ENCODE assay signal across 2 cellular contexts in the genomic region with DNA sequence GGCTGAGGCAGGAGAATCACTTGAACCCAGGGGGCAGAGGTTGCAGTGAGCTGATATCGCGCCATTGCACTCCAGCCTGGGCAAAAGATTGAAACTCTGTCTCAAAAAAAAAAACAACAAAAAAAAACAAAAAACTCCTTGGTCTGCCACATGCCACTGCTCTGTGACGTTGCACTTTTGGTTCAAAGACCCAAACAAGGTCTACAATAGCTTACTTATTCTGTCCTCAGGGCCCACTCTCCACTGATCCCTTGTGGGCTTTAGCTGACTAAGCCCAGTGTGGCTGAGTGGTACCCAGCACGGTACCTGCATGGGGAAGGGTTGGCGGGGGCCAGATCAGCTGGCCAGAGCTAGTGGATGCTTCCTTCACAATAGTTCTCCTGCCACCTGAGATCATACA.
TF ChIP-seq lines count a peak whose summit lies in the region.

No MANE protein-coding gene starts in this region.

TF ChIP-seq in SK-N-SH, 30 proteins besides CTCF, POLR2A, EP300 and RAD21:
- TF ChIP-seq ELF1 (IDR thresholded peaks at IDR 0.05) (no peak), NFIC (IDR thresholded peaks at IDR 0.05; ENCODE audit: borderline replicate concordance) (no peak), TCF12 (IDR thresholded peaks at IDR 0.05) (no peak), GATA2 (CRISPR knock-in tag; IDR thresholded peaks at IDR 0.05) (no peak), SMC3 (IDR thresholded peaks at IDR 0.05; ENCODE audit: low read depth, low read length) (no peak), YY1 (IDR thresholded peaks at IDR 0.05; ENCODE audit: low read depth) (no peak), RXRA (IDR thresholded peaks at IDR 0.05; ENCODE audit: borderline replicate concordance, low read depth) (no peak), FOSL2 (IDR thresholded peaks at IDR 0.05; ENCODE audit: borderline replicate concordance, low read depth) (no peak), NRF1 (IDR thresholded peaks at IDR 0.05; ENCODE audit: low read depth, low read length) (no peak), SIN3A (IDR thresholded peaks at IDR 0.05; ENCODE audit: borderline replicate concordance, low read depth, low read length) (no peak), FOXJ3 (CRISPR knock-in tag; IDR thresholded peaks at IDR 0.05) (no peak), MEF2A (IDR thresholded peaks at IDR 0.05; ENCODE audit: borderline replicate concordance, low read depth) (no peak), TAF1 (IDR thresholded peaks at IDR 0.05; ENCODE audit: borderline replicate concordance, low read depth, low read length) (no peak), RCOR1 (IDR thresholded peaks at IDR 0.05; ENCODE audit: low read length) (no peak)
- TF ChIP-seq, protein P1, sequence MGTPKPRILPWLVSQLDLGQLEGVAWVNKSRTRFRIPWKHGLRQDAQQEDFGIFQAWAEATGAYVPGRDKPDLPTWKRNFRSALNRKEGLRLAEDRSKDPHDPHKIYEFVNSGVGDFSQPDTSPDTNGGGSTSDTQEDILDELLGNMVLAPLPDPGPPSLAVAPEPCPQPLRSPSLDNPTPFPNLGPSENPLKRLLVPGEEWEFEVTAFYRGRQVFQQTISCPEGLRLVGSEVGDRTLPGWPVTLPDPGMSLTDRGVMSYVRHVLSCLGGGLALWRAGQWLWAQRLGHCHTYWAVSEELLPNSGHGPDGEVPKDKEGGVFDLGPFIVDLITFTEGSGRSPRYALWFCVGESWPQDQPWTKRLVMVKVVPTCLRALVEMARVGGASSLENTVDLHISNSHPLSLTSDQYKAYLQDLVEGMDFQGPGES (IDR thresholded peaks at IDR 0.05; ENCODE audit: low read depth, low read length): no peak
- TF ChIP-seq, protein P2, sequence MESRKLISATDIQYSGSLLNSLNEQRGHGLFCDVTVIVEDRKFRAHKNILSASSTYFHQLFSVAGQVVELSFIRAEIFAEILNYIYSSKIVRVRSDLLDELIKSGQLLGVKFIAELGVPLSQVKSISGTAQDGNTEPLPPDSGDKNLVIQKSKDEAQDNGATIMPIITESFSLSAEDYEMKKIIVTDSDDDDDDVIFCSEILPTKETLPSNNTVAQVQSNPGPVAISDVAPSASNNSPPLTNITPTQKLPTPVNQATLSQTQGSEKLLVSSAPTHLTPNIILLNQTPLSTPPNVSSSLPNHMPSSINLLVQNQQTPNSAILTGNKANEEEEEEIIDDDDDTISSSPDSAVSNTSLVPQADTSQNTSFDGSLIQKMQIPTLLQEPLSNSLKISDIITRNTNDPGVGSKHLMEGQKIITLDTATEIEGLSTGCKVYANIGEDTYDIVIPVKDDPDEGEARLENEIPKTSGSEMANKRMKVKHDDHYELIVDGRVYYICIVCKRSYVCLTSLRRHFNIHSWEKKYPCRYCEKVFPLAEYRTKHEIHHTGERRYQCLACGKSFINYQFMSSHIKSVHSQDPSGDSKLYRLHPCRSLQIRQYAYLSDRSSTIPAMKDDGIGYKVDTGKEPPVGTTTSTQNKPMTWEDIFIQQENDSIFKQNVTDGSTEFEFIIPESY (IDR thresholded peaks at IDR 0.05; ENCODE audit: borderline replicate concordance, low read depth): no peak
- TF ChIP-seq, protein P3, sequence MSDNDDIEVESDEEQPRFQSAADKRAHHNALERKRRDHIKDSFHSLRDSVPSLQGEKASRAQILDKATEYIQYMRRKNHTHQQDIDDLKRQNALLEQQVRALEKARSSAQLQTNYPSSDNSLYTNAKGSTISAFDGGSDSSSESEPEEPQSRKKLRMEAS (IDR thresholded peaks at IDR 0.05; ENCODE audit: low read depth): no peak
- TF ChIP-seq, protein P4, sequence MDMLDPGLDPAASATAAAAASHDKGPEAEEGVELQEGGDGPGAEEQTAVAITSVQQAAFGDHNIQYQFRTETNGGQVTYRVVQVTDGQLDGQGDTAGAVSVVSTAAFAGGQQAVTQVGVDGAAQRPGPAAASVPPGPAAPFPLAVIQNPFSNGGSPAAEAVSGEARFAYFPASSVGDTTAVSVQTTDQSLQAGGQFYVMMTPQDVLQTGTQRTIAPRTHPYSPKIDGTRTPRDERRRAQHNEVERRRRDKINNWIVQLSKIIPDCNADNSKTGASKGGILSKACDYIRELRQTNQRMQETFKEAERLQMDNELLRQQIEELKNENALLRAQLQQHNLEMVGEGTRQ (IDR thresholded peaks at IDR 0.05; ENCODE audit: borderline replicate concordance, low read depth, low read length): no peak
- TF ChIP-seq, protein P5, sequence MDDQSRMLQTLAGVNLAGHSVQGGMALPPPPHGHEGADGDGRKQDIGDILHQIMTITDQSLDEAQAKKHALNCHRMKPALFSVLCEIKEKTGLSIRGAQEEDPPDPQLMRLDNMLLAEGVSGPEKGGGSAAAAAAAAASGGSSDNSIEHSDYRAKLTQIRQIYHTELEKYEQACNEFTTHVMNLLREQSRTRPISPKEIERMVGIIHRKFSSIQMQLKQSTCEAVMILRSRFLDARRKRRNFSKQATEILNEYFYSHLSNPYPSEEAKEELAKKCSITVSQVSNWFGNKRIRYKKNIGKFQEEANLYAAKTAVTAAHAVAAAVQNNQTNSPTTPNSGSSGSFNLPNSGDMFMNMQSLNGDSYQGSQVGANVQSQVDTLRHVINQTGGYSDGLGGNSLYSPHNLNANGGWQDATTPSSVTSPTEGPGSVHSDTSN (IDR thresholded peaks at IDR 0.05): no peak
- TF ChIP-seq, protein P6, sequence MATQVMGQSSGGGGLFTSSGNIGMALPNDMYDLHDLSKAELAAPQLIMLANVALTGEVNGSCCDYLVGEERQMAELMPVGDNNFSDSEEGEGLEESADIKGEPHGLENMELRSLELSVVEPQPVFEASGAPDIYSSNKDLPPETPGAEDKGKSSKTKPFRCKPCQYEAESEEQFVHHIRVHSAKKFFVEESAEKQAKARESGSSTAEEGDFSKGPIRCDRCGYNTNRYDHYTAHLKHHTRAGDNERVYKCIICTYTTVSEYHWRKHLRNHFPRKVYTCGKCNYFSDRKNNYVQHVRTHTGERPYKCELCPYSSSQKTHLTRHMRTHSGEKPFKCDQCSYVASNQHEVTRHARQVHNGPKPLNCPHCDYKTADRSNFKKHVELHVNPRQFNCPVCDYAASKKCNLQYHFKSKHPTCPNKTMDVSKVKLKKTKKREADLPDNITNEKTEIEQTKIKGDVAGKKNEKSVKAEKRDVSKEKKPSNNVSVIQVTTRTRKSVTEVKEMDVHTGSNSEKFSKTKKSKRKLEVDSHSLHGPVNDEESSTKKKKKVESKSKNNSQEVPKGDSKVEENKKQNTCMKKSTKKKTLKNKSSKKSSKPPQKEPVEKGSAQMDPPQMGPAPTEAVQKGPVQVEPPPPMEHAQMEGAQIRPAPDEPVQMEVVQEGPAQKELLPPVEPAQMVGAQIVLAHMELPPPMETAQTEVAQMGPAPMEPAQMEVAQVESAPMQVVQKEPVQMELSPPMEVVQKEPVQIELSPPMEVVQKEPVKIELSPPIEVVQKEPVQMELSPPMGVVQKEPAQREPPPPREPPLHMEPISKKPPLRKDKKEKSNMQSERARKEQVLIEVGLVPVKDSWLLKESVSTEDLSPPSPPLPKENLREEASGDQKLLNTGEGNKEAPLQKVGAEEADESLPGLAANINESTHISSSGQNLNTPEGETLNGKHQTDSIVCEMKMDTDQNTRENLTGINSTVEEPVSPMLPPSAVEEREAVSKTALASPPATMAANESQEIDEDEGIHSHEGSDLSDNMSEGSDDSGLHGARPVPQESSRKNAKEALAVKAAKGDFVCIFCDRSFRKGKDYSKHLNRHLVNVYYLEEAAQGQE (IDR thresholded peaks at IDR 0.05; ENCODE audit: low read depth, low read length): no peak

TF ChIP-seq in SK-N-SH treated with all-trans-retinoic acid at 6 μM for 48 hours, 23 proteins besides CTCF, POLR2A, EP300 and RAD21:
- TF ChIP-seq, protein P7, sequence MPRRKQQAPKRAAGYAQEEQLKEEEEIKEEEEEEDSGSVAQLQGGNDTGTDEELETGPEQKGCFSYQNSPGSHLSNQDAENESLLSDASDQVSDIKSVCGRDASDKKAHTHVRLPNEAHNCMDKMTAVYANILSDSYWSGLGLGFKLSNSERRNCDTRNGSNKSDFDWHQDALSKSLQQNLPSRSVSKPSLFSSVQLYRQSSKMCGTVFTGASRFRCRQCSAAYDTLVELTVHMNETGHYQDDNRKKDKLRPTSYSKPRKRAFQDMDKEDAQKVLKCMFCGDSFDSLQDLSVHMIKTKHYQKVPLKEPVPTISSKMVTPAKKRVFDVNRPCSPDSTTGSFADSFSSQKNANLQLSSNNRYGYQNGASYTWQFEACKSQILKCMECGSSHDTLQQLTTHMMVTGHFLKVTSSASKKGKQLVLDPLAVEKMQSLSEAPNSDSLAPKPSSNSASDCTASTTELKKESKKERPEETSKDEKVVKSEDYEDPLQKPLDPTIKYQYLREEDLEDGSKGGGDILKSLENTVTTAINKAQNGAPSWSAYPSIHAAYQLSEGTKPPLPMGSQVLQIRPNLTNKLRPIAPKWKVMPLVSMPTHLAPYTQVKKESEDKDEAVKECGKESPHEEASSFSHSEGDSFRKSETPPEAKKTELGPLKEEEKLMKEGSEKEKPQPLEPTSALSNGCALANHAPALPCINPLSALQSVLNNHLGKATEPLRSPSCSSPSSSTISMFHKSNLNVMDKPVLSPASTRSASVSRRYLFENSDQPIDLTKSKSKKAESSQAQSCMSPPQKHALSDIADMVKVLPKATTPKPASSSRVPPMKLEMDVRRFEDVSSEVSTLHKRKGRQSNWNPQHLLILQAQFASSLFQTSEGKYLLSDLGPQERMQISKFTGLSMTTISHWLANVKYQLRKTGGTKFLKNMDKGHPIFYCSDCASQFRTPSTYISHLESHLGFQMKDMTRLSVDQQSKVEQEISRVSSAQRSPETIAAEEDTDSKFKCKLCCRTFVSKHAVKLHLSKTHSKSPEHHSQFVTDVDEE (CRISPR knock-in tag; IDR thresholded peaks at IDR 0.05): no peak
- TF ChIP-seq, protein P8, sequence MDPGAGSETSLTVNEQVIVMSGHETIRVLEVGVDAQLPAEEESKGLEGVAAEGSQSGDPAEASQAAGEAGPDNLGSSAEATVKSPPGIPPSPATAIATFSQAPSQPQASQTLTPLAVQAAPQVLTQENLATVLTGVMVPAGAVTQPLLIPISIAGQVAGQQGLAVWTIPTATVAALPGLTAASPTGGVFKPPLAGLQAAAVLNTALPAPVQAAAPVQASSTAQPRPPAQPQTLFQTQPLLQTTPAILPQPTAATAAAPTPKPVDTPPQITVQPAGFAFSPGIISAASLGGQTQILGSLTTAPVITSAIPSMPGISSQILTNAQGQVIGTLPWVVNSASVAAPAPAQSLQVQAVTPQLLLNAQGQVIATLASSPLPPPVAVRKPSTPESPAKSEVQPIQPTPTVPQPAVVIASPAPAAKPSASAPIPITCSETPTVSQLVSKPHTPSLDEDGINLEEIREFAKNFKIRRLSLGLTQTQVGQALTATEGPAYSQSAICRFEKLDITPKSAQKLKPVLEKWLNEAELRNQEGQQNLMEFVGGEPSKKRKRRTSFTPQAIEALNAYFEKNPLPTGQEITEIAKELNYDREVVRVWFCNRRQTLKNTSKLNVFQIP (CRISPR knock-in tag; IDR thresholded peaks at IDR 0.05; ENCODE audit: borderline replicate concordance, low read depth): no peak
- TF ChIP-seq TCF4 (CRISPR knock-in tag; IDR thresholded peaks at IDR 0.05; ENCODE audit: borderline replicate concordance) (no peak), ARNTL (CRISPR knock-in tag; IDR thresholded peaks at IDR 0.05; ENCODE audit: borderline replicate concordance, low read depth) (no peak), ZC3H10 (CRISPR knock-in tag; IDR thresholded peaks at IDR 0.05) (no peak), BACH2 (CRISPR knock-in tag; IDR thresholded peaks at IDR 0.05; ENCODE audit: borderline replicate concordance) (no peak), ZNF565 (CRISPR knock-in tag; conservative IDR thresholded peaks at IDR 0.05; ENCODE audit: low read depth) (no peak), ZNF70 (CRISPR knock-in tag; IDR thresholded peaks at IDR 0.05) (no peak), GLIS3 (CRISPR knock-in tag; IDR thresholded peaks at IDR 0.05) (no peak)
- TF ChIP-seq, protein P9, sequence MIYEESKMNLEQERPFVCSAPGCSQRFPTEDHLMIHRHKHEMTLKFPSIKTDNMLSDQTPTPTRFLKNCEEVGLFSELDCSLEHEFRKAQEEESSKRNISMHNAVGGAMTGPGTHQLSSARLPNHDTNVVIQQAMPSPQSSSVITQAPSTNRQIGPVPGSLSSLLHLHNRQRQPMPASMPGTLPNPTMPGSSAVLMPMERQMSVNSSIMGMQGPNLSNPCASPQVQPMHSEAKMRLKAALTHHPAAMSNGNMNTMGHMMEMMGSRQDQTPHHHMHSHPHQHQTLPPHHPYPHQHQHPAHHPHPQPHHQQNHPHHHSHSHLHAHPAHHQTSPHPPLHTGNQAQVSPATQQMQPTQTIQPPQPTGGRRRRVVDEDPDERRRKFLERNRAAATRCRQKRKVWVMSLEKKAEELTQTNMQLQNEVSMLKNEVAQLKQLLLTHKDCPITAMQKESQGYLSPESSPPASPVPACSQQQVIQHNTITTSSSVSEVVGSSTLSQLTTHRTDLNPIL (CRISPR knock-in tag; IDR thresholded peaks at IDR 0.05; ENCODE audit: low read depth): no peak
